ENCODE assay signal across 10 cellular contexts in the genomic region with DNA sequence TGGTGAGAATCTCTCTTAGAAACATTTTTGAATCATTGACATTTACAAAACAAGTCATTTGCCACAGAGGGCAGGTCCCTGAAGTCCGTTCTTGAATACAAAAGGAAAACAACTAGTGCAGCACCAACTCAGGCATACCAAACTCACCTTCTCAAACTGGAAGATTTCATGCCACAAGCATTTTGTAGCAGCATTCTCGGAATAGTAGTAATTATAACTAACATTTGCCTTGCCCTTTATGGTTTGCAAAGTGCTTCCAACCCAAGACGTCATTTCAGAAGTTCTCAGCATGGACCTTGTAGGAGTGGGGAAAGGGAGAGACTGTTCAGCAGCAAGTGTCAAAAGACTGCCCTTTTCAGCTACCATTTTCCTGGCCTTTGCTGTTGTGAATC.
A peak's percentile ranks its signal among the peaks of the same experiment; 100 is the strongest.
DNase-seq lines count a peak whose midpoint lies in the region; ATAC-seq, FAIRE-seq and TF ChIP-seq lines count a peak whose summit lies in the region.
"Had no signal": no experiment of that assay in that cellular context is flagged by ENCODE, and none has a peak within 500 bp of the region (broad histone marks: within the 10 kb centered on the region; RNA-seq: fewer than 3 reads in every experiment).

No MANE protein-coding gene starts in this region.

- TF ChIP-seq CTCF in astrocyte of the cerebellum (IDR thresholded peaks at IDR 0.05; ENCODE audit: low read depth, low read length, missing control alignments) (no peak), kidney (IDR thresholded peaks at IDR 0.05; ENCODE audit: borderline replicate concordance, extremely low read depth, insufficient read depth) (no peak), stomach (IDR thresholded peaks at IDR 0.05) (no peak)

- H3K9ac ChIP-seq in kidney (ENCODE audit: low read length in 2 of 2): no peak overlapping the region

- H3K4me3 Mint-ChIP-seq in stimulated activated naive CD8-positive, alpha-beta T cell treated with anti-CD3 and anti-CD28 coated beads, Interleukin-15, amount 100 ng/mL, for 72 hours: no peak overlapping the region

- H3K4me1 Mint-ChIP-seq in stimulated activated naive CD8-positive, alpha-beta T cell treated with anti-CD3 and anti-CD28 coated beads, Interleukin-15, amount 100 ng/mL, for 72 hours: peaks cover under 1% of the 10 kb centered on the region

- no peak overlapping the region for H3K27ac Mint-ChIP-seq in stimulated activated naive CD8-positive, alpha-beta T cell treated with anti-CD3 and anti-CD28 coated beads, Interleukin-15, amount 100 ng/mL, for 72 hours

- H3K4me3 ChIP-seq in astrocyte of the cerebellum (ENCODE audit: low read depth, low read length): no peak overlapping the region
- no peak overlapping the region for H3K4me3 ChIP-seq in kidney (ENCODE audit: low read length in 2 of 2)
- no peak overlapping the region for H3K4me3 ChIP-seq in stomach

- peaks cover 0 to 10% of the 10 kb centered on the region in 2 donors for H3K9me3 Mint-ChIP-seq in stimulated activated naive CD8-positive, alpha-beta T cell treated with anti-CD3 and anti-CD28 coated beads, Interleukin-15, amount 100 ng/mL, for 72 hours

- H3K27ac ChIP-seq in kidney (ENCODE audit: low read depth in 2 of 2, low read length in 2 of 2) (peak overlapping the region; percentile 22 to 73), stomach (peak overlapping the region; percentile 59 to 81 (median 77)), substantia nigra (ENCODE audit: low read depth, low read length, poor library complexity, severe bottlenecking) (no peak overlapping the region)

- FAIRE-seq in GM12892 (lab: Jason Lieb, UNC): peak; percentile 17
- no peak for FAIRE-seq in kidney (lab: Jason Lieb, UNC)

- WGBS in stomach, 5 donors: 6 to 31% (median 20%) methylated on average over 3 of the region's 3 CpGs

- TF ChIP-seq POLR2A in GM12892 (IDR thresholded peaks at IDR 0.05; ENCODE audit: low read depth, low read length) (no peak), stomach (IDR thresholded peaks at IDR 0.05) (no peak)

- H3K27me3 Mint-ChIP-seq in stimulated activated naive CD8-positive, alpha-beta T cell treated with anti-CD3 and anti-CD28 coated beads, Interleukin-15, amount 100 ng/mL, for 72 hours: peaks cover 20% of the 10 kb centered on the region

- intact Hi-C loops in kidney (cut with DNase I): no loop called here
- intact Hi-C loops in stomach (cut with DNase I; ENCODE audit: low total_unique reads): no loop called here

- no peak for TF ChIP-seq EP300 in stomach (IDR thresholded peaks at IDR 0.05)

- no peaks in the 10 kb centered on the region for H3K27me3 ChIP-seq in stomach

- DNase-seq in GM12892 (ENCODE audit: insufficient read length) (no peak), astrocyte of the cerebellum (ENCODE audit: low read depth) (peak; percentile 70), kidney (no peak), stomach (no peak), substantia nigra (lab: John Stamatoyannopoulos, UW) (no peak)
- DNase-seq in stimulated activated naive CD8-positive, alpha-beta T cell treated with anti-CD3 and anti-CD28 coated beads, Interleukin-15, amount 100 ng/mL, for 72 hours: no peak
- no peak for DNase-seq in activated CD8-positive, alpha-beta memory T cell treated with anti-CD3 and anti-CD28 coated beads, Interleukin-2, amount 50 U/mL, for 4 hours
- DNase-seq: activated CD4-positive, CD25-positive, alpha-beta regulatory T cell; stimulated activated naive CD4-positive, alpha-beta T cell had no signal

- ATAC-seq in HG02973 (IDR thresholded peaks at IDR 0.05; ENCODE audit: unreplicated experiment): no peak
- no peak for ATAC-seq in stimulated activated naive CD8-positive, alpha-beta T cell treated with anti-CD3 and anti-CD28 coated beads, Interleukin-15, amount 100 ng/mL, for 72 hours

- no peaks in the 10 kb centered on the region for H3K9me3 ChIP-seq in kidney (ENCODE audit: control insufficient read depth in 1 of 2, low read length in 2 of 2)
- no peaks in the 10 kb centered on the region for H3K9me3 ChIP-seq in stomach

- in situ Hi-C loops in astrocyte of the cerebellum (cut with HindIII; ENCODE audit: low sequenced_read_pairs): no loop called here

- peaks cover 0 to 3% of the 10 kb centered on the region in 2 donors for H3K4me1 ChIP-seq in kidney (ENCODE audit: control insufficient read depth in 1 of 2, insufficient read depth in 1 of 2, low read depth in 1 of 2, low read length in 2 of 2)
- peaks cover 15 to 38% (median 22%) of the 10 kb centered on the region in 4 donors for H3K4me1 ChIP-seq in stomach

- H3K36me3 ChIP-seq in kidney (ENCODE audit: control insufficient read depth in 1 of 2, insufficient read depth in 2 of 2, low read length in 2 of 2) (no peaks in the 10 kb centered on the region), stomach (no peaks in the 10 kb centered on the region)
